Comparison of ENCODE assay signal across 15 cellular contexts in genomic region chr4:82042042-82042441, GRCh38.
"Had no signal": no experiment of that assay in that cellular context is flagged by ENCODE, and none has a peak within 500 bp of the region (broad histone marks: within the 10 kb centered on the region; RNA-seq: fewer than 3 reads in every experiment).

No MANE protein-coding gene starts in this region.

- H3K27ac ChIP-seq: adrenal gland, colonic mucosa, esophagus muscularis mucosa, SK-N-MC, thoracic aorta had no signal

- ATAC-seq: left ventricle myocardium superior; naive thymus-derived CD8-positive, alpha-beta T cell had no signal

- H3K9me3 ChIP-seq: adrenal gland, colonic mucosa, esophagus muscularis mucosa, thoracic aorta had no signal

- DNase-seq: activated CD4-positive, alpha-beta T cell treated with anti-CD3 and anti-CD28 coated beads, Interleukin-2, amount 10 ng/mL, durations not matched to agents 7 days and 5 days; activated CD4-positive, CD25-positive, alpha-beta regulatory T cell; adrenal gland; central memory CD4-positive, alpha-beta T cell; colonic mucosa; kidney glomerular epithelial cell; left ventricle myocardium superior; mesenchymal stem cell; naive thymus-derived CD8-positive, alpha-beta T cell; posterior cingulate gyrus; stimulated activated CD4-positive, alpha-beta T cell treated with anti-CD3 and anti-CD28 coated beads, Interleukin-4, amount 100 ng/mL, for 4 hours; stimulated activated CD8-positive, alpha-beta memory T cell treated with anti-CD3 and anti-CD28 coated beads, Interleukin-4, amount 100 ng/mL, for 48 hours had no signal

- H3K4me3 Mint-ChIP-seq: activated CD4-positive, alpha-beta T cell treated with anti-CD3 and anti-CD28 coated beads, Interleukin-2, amount 10 ng/mL, durations not matched to agents 7 days and 5 days had no signal

- H3K9me3 Mint-ChIP-seq: activated CD4-positive, alpha-beta T cell treated with anti-CD3 and anti-CD28 coated beads, Interleukin-2, amount 10 ng/mL, durations not matched to agents 7 days and 5 days had no signal

- H3K27ac Mint-ChIP-seq: activated CD4-positive, alpha-beta T cell treated with anti-CD3 and anti-CD28 coated beads, Interleukin-2, amount 10 ng/mL, durations not matched to agents 7 days and 5 days; naive thymus-derived CD8-positive, alpha-beta T cell had no signal

- H3K4me1 Mint-ChIP-seq: activated CD4-positive, alpha-beta T cell treated with anti-CD3 and anti-CD28 coated beads, Interleukin-2, amount 10 ng/mL, durations not matched to agents 7 days and 5 days had no signal

- H3K36me3 ChIP-seq: adrenal gland, colonic mucosa, esophagus muscularis mucosa, thoracic aorta had no signal

- H3K4me3 ChIP-seq: adrenal gland, colonic mucosa, esophagus muscularis mucosa, SK-N-MC, thoracic aorta had no signal
